Comparison of ENCODE assay signal across 8 cellular contexts in genomic region chr7:112495820-112496462, GRCh38. TPM values are rescaled to one million over a fixed set of nuclear protein-coding genes. Genes with fewer than 3 reads are reported as not detected.
DNase-seq lines count a peak whose midpoint lies in the region; ATAC-seq and TF ChIP-seq lines count a peak whose summit lies in the region.

No MANE protein-coding gene starts in this region.

- no peak overlapping the region for H3K4me3 Mint-ChIP-seq in activated CD8-positive, alpha-beta T cell treated with anti-CD3 and anti-CD28 coated beads, Interleukin-2, amount 10 ng/mL, durations not matched to agents 7 days and 5 days

- H3K4me3 ChIP-seq in AG04450 (ENCODE audit: low read depth, low read length) (no peak overlapping the region), GM12865 (ENCODE audit: low read depth, low read length) (no peak overlapping the region), fibroblast of villous mesenchyme (ENCODE audit: low read depth, low read length) (no peak overlapping the region), parathyroid adenoma (ENCODE audit: low read depth, low read length) (no peak overlapping the region)

- H2AFZ ChIP-seq in parathyroid adenoma: no peak overlapping the region

- H3K9ac ChIP-seq in parathyroid adenoma: no peak overlapping the region

- peak; percentile 61 for ATAC-seq in HG02885 (IDR thresholded peaks at IDR 0.05; ENCODE audit: poor library complexity, unreplicated experiment)
- ATAC-seq in activated CD8-positive, alpha-beta T cell treated with anti-CD3 and anti-CD28 coated beads, Interleukin-2, amount 10 ng/mL, durations not matched to agents 7 days and 5 days: no peak
- no peak for ATAC-seq in GM19328 (IDR thresholded peaks at IDR 0.05; ENCODE audit: unreplicated experiment)

- no peak overlapping the region for H3K4me2 ChIP-seq in parathyroid adenoma (ENCODE audit: low read length)

- H3K4me1 ChIP-seq in parathyroid adenoma: no peaks in the 10 kb centered on the region

- H3K36me3 Mint-ChIP-seq in activated CD8-positive, alpha-beta T cell treated with anti-CD3 and anti-CD28 coated beads, Interleukin-2, amount 10 ng/mL, durations not matched to agents 7 days and 5 days (ENCODE audit: low read depth): no peaks in the 10 kb centered on the region

- POLR2A ChIA-PET in AG04450 (lab: Yijun Ruan, JAX): no interaction called here
- POLR2A ChIA-PET in activated CD8-positive, alpha-beta T cell treated with anti-CD3 and anti-CD28 coated beads, Interleukin-2, amount 10 ng/mL, durations not matched to agents 7 days and 5 days (lab: Charles Lee): no interaction called here

- DNase-seq in AG04450 (ENCODE audit: low read depth, low spot score) (no peak), GM12865 (ENCODE audit: low read depth) (peak; percentile 53), NCI-H345 (lab: John Stamatoyannopoulos, UW) (peak; percentile 46), fibroblast of villous mesenchyme (ENCODE audit: low read depth) (peak; percentile 86)
- DNase-seq in activated CD8-positive, alpha-beta T cell treated with anti-CD3 and anti-CD28 coated beads, Interleukin-2, amount 10 ng/mL, durations not matched to agents 7 days and 5 days: peak; percentile 41

- H3K4me1 Mint-ChIP-seq in activated CD8-positive, alpha-beta T cell treated with anti-CD3 and anti-CD28 coated beads, Interleukin-2, amount 10 ng/mL, durations not matched to agents 7 days and 5 days (ENCODE audit: low read depth): no peaks in the 10 kb centered on the region

- H3K9me3 ChIP-seq in AG04450 (ENCODE audit: control insufficient read depth, insufficient read depth, low read length) (no peaks in the 10 kb centered on the region), parathyroid adenoma (ENCODE audit: control insufficient read depth, low read length) (no peaks in the 10 kb centered on the region)

- H3K79me2 ChIP-seq in parathyroid adenoma: no peaks in the 10 kb centered on the region

- H3K9me3 Mint-ChIP-seq in activated CD8-positive, alpha-beta T cell treated with anti-CD3 and anti-CD28 coated beads, Interleukin-2, amount 10 ng/mL, durations not matched to agents 7 days and 5 days (ENCODE audit: insufficient read depth): no peaks in the 10 kb centered on the region

- no peaks in the 10 kb centered on the region for H3K27me3 ChIP-seq in AG04450 (ENCODE audit: control insufficient read depth, insufficient read depth, low read length)
- H3K27me3 ChIP-seq in parathyroid adenoma (ENCODE audit: control insufficient read depth, insufficient read depth, low read length): no peaks in the 10 kb centered on the region

- H3K27ac Mint-ChIP-seq in activated CD8-positive, alpha-beta T cell treated with anti-CD3 and anti-CD28 coated beads, Interleukin-2, amount 10 ng/mL, durations not matched to agents 7 days and 5 days: no peak overlapping the region

- H3K36me3 ChIP-seq in parathyroid adenoma (ENCODE audit: control insufficient read depth, insufficient read depth, low read length): no peaks in the 10 kb centered on the region

- peaks cover 18% of the 10 kb centered on the region for H3K27me3 Mint-ChIP-seq in activated CD8-positive, alpha-beta T cell treated with anti-CD3 and anti-CD28 coated beads, Interleukin-2, amount 10 ng/mL, durations not matched to agents 7 days and 5 days (ENCODE audit: low read depth)

- peak; percentile 65 for TF ChIP-seq CTCF in AG04450 (IDR thresholded peaks at IDR 0.05; ENCODE audit: low read depth, low read length)
- TF ChIP-seq CTCF in GM12865 (IDR thresholded peaks at IDR 0.05; ENCODE audit: insufficient read depth, low read depth, low read length, missing control alignments): peak; percentile 52
- peak; percentile 73 for TF ChIP-seq CTCF in fibroblast of villous mesenchyme (IDR thresholded peaks at IDR 0.05; ENCODE audit: insufficient read depth, low read depth, low read length)
- TF ChIP-seq CTCF in parathyroid adenoma (IDR thresholded peaks at IDR 0.05): peak; percentile 54

- H3K27ac ChIP-seq in AG04450 (ENCODE audit: low read depth, low read length): no peak overlapping the region
- no peak overlapping the region for H3K27ac ChIP-seq in parathyroid adenoma

- CTCF ChIA-PET in AG04450 (lab: Charles Lee): interaction anchor here (0.6 to 3.2 kb wide), 22 partner anchors 10 to 762 kb away, joined by 3 to 35 read pairs (median 5); partner anchors contain the start of gene LSMEM1
- CTCF ChIA-PET in activated CD8-positive, alpha-beta T cell treated with anti-CD3 and anti-CD28 coated beads, Interleukin-2, amount 10 ng/mL, durations not matched to agents 7 days and 5 days (lab: Charles Lee): interaction anchor here (0.7 to 1.9 kb wide), 8 partner anchors 15 to 754 kb away, joined by 3 to 8 read pairs (median 3); partner anchors contain the start of gene LSMEM1

RNA-seq across cellular contexts. Expression of gene LSMEM1, which starts 15.2 kb away (rescaled TPM):
- 0.43 and 0.60 TPM in 2 replicates for polyA plus RNA-seq in AG04450 (2011; rRNA removed)
- 0.87 TPM in 1 of 2 replicates, not detected in the other for polyA minus RNA-seq in AG04450 (2011; rRNA and poly(A)+ RNA removed)
- under 1 TPM in 1 of 2 experiments, not detected in 1; 0.53 TPM for total RNA-seq in activated CD8-positive, alpha-beta T cell treated with anti-CD3 and anti-CD28 coated beads, Interleukin-2, amount 10 ng/mL, durations not matched to agents 7 days and 5 days
- 0.32 and 0.43 TPM in 2 replicates for total RNA-seq in fibroblast of villous mesenchyme

RNA-seq across cellular contexts. Expression of gene IFRD1, which starts 45.7 kb away (rescaled TPM):
- polyA plus RNA-seq in AG04450 (2011; rRNA removed): 35.4 and 46.9 TPM in 2 replicates
- 14.0 and 21.4 TPM in 2 replicates for polyA minus RNA-seq in AG04450 (2011; rRNA and poly(A)+ RNA removed)
- 10 to 100 TPM; 40.1 to 42.5 TPM for total RNA-seq in activated CD8-positive, alpha-beta T cell treated with anti-CD3 and anti-CD28 coated beads, Interleukin-2, amount 10 ng/mL, durations not matched to agents 7 days and 5 days
- 55.7 and 62.2 TPM in 2 replicates for total RNA-seq in fibroblast of villous mesenchyme
